In genomic region chr14:36660736-36661505, GRCh38 we compare ENCODE assay signal across 9 cellular contexts. TPM values are rescaled to one million over a fixed set of nuclear protein-coding genes. Genes with fewer than 3 reads are reported as not detected.
DNase-seq lines count a peak whose midpoint lies in the region; ATAC-seq lines count a peak whose summit lies in the region.
"Had no signal": no experiment of that assay in that cellular context is flagged by ENCODE, and none has a peak within 500 bp of the region (broad histone marks: within the 10 kb centered on the region; RNA-seq: fewer than 3 reads in every experiment).

No MANE protein-coding gene starts in this region.

- ATAC-seq in HG02938 (IDR thresholded peaks at IDR 0.05; ENCODE audit: unreplicated experiment) = peak; percentile 7
- no peak for ATAC-seq in activated T-helper 17 cell treated with anti-CD3 and anti-CD28 coated beads, Interleukin-2, amount 50 U/mL, for 72 hours (replicated peaks)
- no peak for ATAC-seq in HG03354 (IDR thresholded peaks at IDR 0.05; ENCODE audit: poor library complexity, severe bottlenecking, unreplicated experiment)
- no peak for ATAC-seq in HG03571 (IDR thresholded peaks at IDR 0.05; ENCODE audit: unreplicated experiment)
- no peak for ATAC-seq in HG02642 (IDR thresholded peaks at IDR 0.05; ENCODE audit: poor library complexity, unreplicated experiment)

- peaks cover 0 to 8% (median 3%) of the 10 kb centered on the region in 11 experiments; a peak in 4 of 22 replicates for H4K20me1 ChIP-seq in BLaER1 treated with 17β-estradiol and CSF1 and Interleukin-3, amounts not matched to agents 10 nM and 100 nM

- H3K9ac ChIP-seq in BLaER1 treated with 17β-estradiol and CSF1 and Interleukin-3, amounts not matched to agents 10 nM and 100 nM = no peak overlapping the region

- no peak overlapping the region for H3K27ac ChIP-seq in BLaER1 treated with 17β-estradiol and CSF1 and Interleukin-3, amounts not matched to agents 10 nM and 100 nM
- H3K27ac ChIP-seq in muscle layer of duodenum (ENCODE audit: low read length) = no peak overlapping the region

- H3K9me3 ChIP-seq in BLaER1 treated with 17β-estradiol and CSF1 and Interleukin-3, amounts not matched to agents 10 nM and 100 nM (replicated peaks in 1 of 11) = peaks cover 44 to 65% (median 54%) of the 10 kb centered on the region in 11 experiments
- H3K9me3 ChIP-seq in muscle layer of duodenum (ENCODE audit: control insufficient read depth in 1 of 2, low read length in 2 of 2) = no peaks in the 10 kb centered on the region

- H3K4me3 ChIP-seq in BLaER1 treated with 17β-estradiol and CSF1 and Interleukin-3, amounts not matched to agents 10 nM and 100 nM = peak overlapping the region in 9 of 10 experiments; percentile 9 to 62 (median 44); a peak in 14 of 20 replicates
- peak overlapping the region; percentile 48 to 49 for H3K4me3 ChIP-seq in muscle layer of duodenum (ENCODE audit: low read depth in 1 of 2, low read length in 2 of 2)

- no peak overlapping the region for H3K27ac Mint-ChIP-seq in activated T-helper 17 cell treated with anti-CD3 and anti-CD28 coated beads, Interleukin-2, amount 50 U/mL, for 72 hours

- no peak for DNase-seq in GM19240 (ENCODE audit: insufficient read length, low spot score)
- DNase-seq: Kasumi-1 had no signal

- H3K9me3 Mint-ChIP-seq in activated T-helper 17 cell treated with anti-CD3 and anti-CD28 coated beads, Interleukin-2, amount 50 U/mL, for 72 hours = peaks cover 4% of the 10 kb centered on the region

- peaks cover 81% of the 10 kb centered on the region for H3K27me3 Mint-ChIP-seq in activated T-helper 17 cell treated with anti-CD3 and anti-CD28 coated beads, Interleukin-2, amount 50 U/mL, for 72 hours

- H3K36me3 ChIP-seq in BLaER1 treated with 17β-estradiol and CSF1 and Interleukin-3, amounts not matched to agents 10 nM and 100 nM = no peaks in the 10 kb centered on the region
- no peaks in the 10 kb centered on the region for H3K36me3 ChIP-seq in muscle layer of duodenum (ENCODE audit: control insufficient read depth in 1 of 2, insufficient read depth in 2 of 2, low read length in 2 of 2)

- peaks cover 16% of the 10 kb centered on the region for H3K4me1 Mint-ChIP-seq in activated T-helper 17 cell treated with anti-CD3 and anti-CD28 coated beads, Interleukin-2, amount 50 U/mL, for 72 hours

- H3K4me2 ChIP-seq in BLaER1 treated with 17β-estradiol and CSF1 and Interleukin-3, amounts not matched to agents 10 nM and 100 nM = peak overlapping the region; percentile 59 to 79 (median 68)

- peak overlapping the region; percentile 47 for H3K4me3 Mint-ChIP-seq in activated T-helper 17 cell treated with anti-CD3 and anti-CD28 coated beads, Interleukin-2, amount 50 U/mL, for 72 hours

- H3K4me1 ChIP-seq in BLaER1 treated with 17β-estradiol and CSF1 and Interleukin-3, amounts not matched to agents 10 nM and 100 nM = peaks cover 20 to 41% (median 32%) of the 10 kb centered on the region in 10 experiments
- peaks cover 0 to 67% of the 10 kb centered on the region in 2 donors for H3K4me1 ChIP-seq in muscle layer of duodenum (ENCODE audit: control insufficient read depth in 1 of 2, insufficient read depth in 2 of 2, low read length in 2 of 2)

- H3K27me3 ChIP-seq in BLaER1 treated with 17β-estradiol and CSF1 and Interleukin-3, amounts not matched to agents 10 nM and 100 nM = peaks cover 56 to 69% (median 60%) of the 10 kb centered on the region in 11 experiments
- H3K27me3 ChIP-seq in muscle layer of duodenum (ENCODE audit: low read depth, low read length) = peaks cover 99% of the 10 kb centered on the region

- peaks cover 29% of the 10 kb centered on the region for H3K36me3 Mint-ChIP-seq in activated T-helper 17 cell treated with anti-CD3 and anti-CD28 coated beads, Interleukin-2, amount 50 U/mL, for 72 hours (ENCODE audit: low read depth)

RNA-seq across cellular contexts. Expression of gene PAX9, which starts 0.7 kb away (rescaled TPM):
- total RNA-seq in activated T-helper 17 cell treated with anti-CD3 and anti-CD28 coated beads, Interleukin-2, amount 50 U/mL, for 72 hours = not detected
